11 cellular contexts compared by ENCODE assay signal in genomic region chr1:172286629-172287076, GRCh38.
DNase-seq lines count a peak whose midpoint lies in the region; ATAC-seq and TF ChIP-seq lines count a peak whose summit lies in the region.
"Had no signal": no experiment of that assay in that cellular context is flagged by ENCODE, and none has a peak within 500 bp of the region (broad histone marks: within the 10 kb centered on the region; RNA-seq: fewer than 3 reads in every experiment).

No MANE protein-coding gene starts in this region.

- POLR2A ChIA-PET in activated CD8-positive, alpha-beta T cell treated with anti-CD3 and anti-CD28 coated beads, Interleukin-2, amount 10 ng/mL, durations not matched to agents 7 days and 5 days (lab: Charles Lee): no interaction called here

- H3K36me3 ChIP-seq in gastrocnemius medialis: no peaks in the 10 kb centered on the region
- H3K36me3 ChIP-seq: neural progenitor cell had no signal

- DNase-seq in GM04504 (ENCODE audit: low read depth): peak; percentile 92
- DNase-seq in T-helper 2 cell treated with Interferon-gamma antibody and Interleukin-4, amounts not matched to agents 5 μg/mL and 100 μg/mL, for 36 hours (ENCODE audit: low spot score): peak; percentile 42
- peak; percentile 42 to 59 for DNase-seq in foreskin keratinocyte
- DNase-seq in gastrocnemius medialis: peak; percentile 24 to 51
- no peak for DNase-seq in NCI-H2171 (lab: John Stamatoyannopoulos, UW)
- DNase-seq in dermis blood vessel endothelial cell: no peak
- DNase-seq in activated CD8-positive, alpha-beta T cell treated with anti-CD3 and anti-CD28 coated beads, Interleukin-2, amount 10 ng/mL, durations not matched to agents 7 days and 5 days: no peak
- DNase-seq: stimulated activated naive CD4-positive, alpha-beta T cell had no signal

- TF ChIP-seq CTCF in foreskin keratinocyte (conservative IDR thresholded peaks at IDR 0.05) (no peak), gastrocnemius medialis (IDR thresholded peaks at IDR 0.05 in 4 of 5, conservative IDR thresholded peaks at IDR 0.05 in 1 of 5) (no peak)

- CTCF ChIA-PET in activated CD8-positive, alpha-beta T cell treated with anti-CD3 and anti-CD28 coated beads, Interleukin-2, amount 10 ng/mL, durations not matched to agents 7 days and 5 days (lab: Charles Lee): interaction anchor here (1.0 kb wide), 1 partner anchor 112 kb away, joined by 3 read pairs; no protein-coding TSS in a partner anchor

- H3K27me3 Mint-ChIP-seq in T-helper 2 cell treated with Interferon-gamma antibody and Interleukin-4, amounts not matched to agents 5 μg/mL and 100 μg/mL, for 36 hours (ENCODE audit: low read depth): peaks cover 4% of the 10 kb centered on the region
- no peaks in the 10 kb centered on the region for H3K27me3 Mint-ChIP-seq in activated CD8-positive, alpha-beta T cell treated with anti-CD3 and anti-CD28 coated beads, Interleukin-2, amount 10 ng/mL, durations not matched to agents 7 days and 5 days (ENCODE audit: low read depth)

- peaks cover 5% of the 10 kb centered on the region for H3K9me3 Mint-ChIP-seq in T-helper 2 cell treated with Interferon-gamma antibody and Interleukin-4, amounts not matched to agents 5 μg/mL and 100 μg/mL, for 36 hours
- no peaks in the 10 kb centered on the region for H3K9me3 Mint-ChIP-seq in activated CD8-positive, alpha-beta T cell treated with anti-CD3 and anti-CD28 coated beads, Interleukin-2, amount 10 ng/mL, durations not matched to agents 7 days and 5 days (ENCODE audit: insufficient read depth)
- H3K9me3 Mint-ChIP-seq: neural progenitor cell had no signal

- no peak overlapping the region for H3K4me3 ChIP-seq in gastrocnemius medialis
- H3K4me3 ChIP-seq: neural progenitor cell had no signal

- H3K27ac ChIP-seq in foreskin keratinocyte (no peak overlapping the region), gastrocnemius medialis (peak overlapping the region in 3 of 4 donors; percentile 48 to 65 (median 62))
- H3K27ac ChIP-seq: neural progenitor cell had no signal

- H3K9me3 ChIP-seq in gastrocnemius medialis: no peaks in the 10 kb centered on the region

- ATAC-seq in foreskin keratinocyte (no peak), gastrocnemius medialis (peak; percentile 91 to 92), HG02763 (IDR thresholded peaks at IDR 0.05; ENCODE audit: unreplicated experiment) (no peak)
- ATAC-seq in activated CD8-positive, alpha-beta T cell treated with anti-CD3 and anti-CD28 coated beads, Interleukin-2, amount 10 ng/mL, durations not matched to agents 7 days and 5 days: no peak
- ATAC-seq: HCT116 had no signal

- H3K4me3 Mint-ChIP-seq in T-helper 2 cell treated with Interferon-gamma antibody and Interleukin-4, amounts not matched to agents 5 μg/mL and 100 μg/mL, for 36 hours: no peak overlapping the region
- no peak overlapping the region for H3K4me3 Mint-ChIP-seq in activated CD8-positive, alpha-beta T cell treated with anti-CD3 and anti-CD28 coated beads, Interleukin-2, amount 10 ng/mL, durations not matched to agents 7 days and 5 days
- H3K4me3 Mint-ChIP-seq: neural progenitor cell had no signal

- no peak overlapping the region for H3K27ac Mint-ChIP-seq in T-helper 2 cell treated with Interferon-gamma antibody and Interleukin-4, amounts not matched to agents 5 μg/mL and 100 μg/mL, for 36 hours
- H3K27ac Mint-ChIP-seq in activated CD8-positive, alpha-beta T cell treated with anti-CD3 and anti-CD28 coated beads, Interleukin-2, amount 10 ng/mL, durations not matched to agents 7 days and 5 days: no peak overlapping the region
- H3K27ac Mint-ChIP-seq: neural progenitor cell had no signal

- intact Hi-C loops in gastrocnemius medialis (cut with DNase I; ENCODE audit: low total_unique reads): no loop called here

- peaks cover 9% of the 10 kb centered on the region for H3K4me1 Mint-ChIP-seq in T-helper 2 cell treated with Interferon-gamma antibody and Interleukin-4, amounts not matched to agents 5 μg/mL and 100 μg/mL, for 36 hours (ENCODE audit: low read depth)
- H3K4me1 Mint-ChIP-seq in activated CD8-positive, alpha-beta T cell treated with anti-CD3 and anti-CD28 coated beads, Interleukin-2, amount 10 ng/mL, durations not matched to agents 7 days and 5 days (ENCODE audit: low read depth): peaks cover 4% of the 10 kb centered on the region
- H3K4me1 Mint-ChIP-seq: neural progenitor cell had no signal

- H3K4me1 ChIP-seq in foreskin keratinocyte (no peaks in the 10 kb centered on the region), gastrocnemius medialis (peaks cover 0 to 17% of the 10 kb centered on the region in 2 donors)
- H3K4me1 ChIP-seq: neural progenitor cell had no signal

- no peaks in the 10 kb centered on the region for H3K27me3 ChIP-seq in foreskin keratinocyte
- H3K27me3 ChIP-seq in gastrocnemius medialis: no peaks in the 10 kb centered on the region
- H3K27me3 ChIP-seq: neural progenitor cell had no signal

- peaks cover 3% of the 10 kb centered on the region for H3K36me3 Mint-ChIP-seq in T-helper 2 cell treated with Interferon-gamma antibody and Interleukin-4, amounts not matched to agents 5 μg/mL and 100 μg/mL, for 36 hours (ENCODE audit: low read depth)
- no peaks in the 10 kb centered on the region for H3K36me3 Mint-ChIP-seq in activated CD8-positive, alpha-beta T cell treated with anti-CD3 and anti-CD28 coated beads, Interleukin-2, amount 10 ng/mL, durations not matched to agents 7 days and 5 days (ENCODE audit: low read depth)
- H3K36me3 Mint-ChIP-seq: neural progenitor cell had no signal

- in situ Hi-C loops in gastrocnemius medialis (cut with MboI; ENCODE audit: low sequenced_read_pairs in 4 of 4): no loop called here

- no peak for TF ChIP-seq POLR2A in gastrocnemius medialis (IDR thresholded peaks at IDR 0.05)

Comparison
In these comparisons a context has a peak if more than half of its experiments do, and no peak if none do; other contexts are left out.
1. DNase-seq: peak in GM04504 (single experiment), T-helper 2 cell treated with Interferon-gamma antibody and Interleukin-4, amounts not matched to agents 5 μg/mL and 100 μg/mL, for 36 hours (single experiment), foreskin keratinocyte (2 of 2) and gastrocnemius medialis (2 of 2); none in NCI-H2171 (single experiment), dermis blood vessel endothelial cell (single experiment) and activated CD8-positive, alpha-beta T cell treated with anti-CD3 and anti-CD28 coated beads, Interleukin-2, amount 10 ng/mL, durations not matched to agents 7 days and 5 days (single experiment).
2. ATAC-seq: peak in gastrocnemius medialis (2 of 2); none in foreskin keratinocyte (single experiment), HG02763 (single experiment) and activated CD8-positive, alpha-beta T cell treated with anti-CD3 and anti-CD28 coated beads, Interleukin-2, amount 10 ng/mL, durations not matched to agents 7 days and 5 days (single experiment).